In the genomic region with DNA sequence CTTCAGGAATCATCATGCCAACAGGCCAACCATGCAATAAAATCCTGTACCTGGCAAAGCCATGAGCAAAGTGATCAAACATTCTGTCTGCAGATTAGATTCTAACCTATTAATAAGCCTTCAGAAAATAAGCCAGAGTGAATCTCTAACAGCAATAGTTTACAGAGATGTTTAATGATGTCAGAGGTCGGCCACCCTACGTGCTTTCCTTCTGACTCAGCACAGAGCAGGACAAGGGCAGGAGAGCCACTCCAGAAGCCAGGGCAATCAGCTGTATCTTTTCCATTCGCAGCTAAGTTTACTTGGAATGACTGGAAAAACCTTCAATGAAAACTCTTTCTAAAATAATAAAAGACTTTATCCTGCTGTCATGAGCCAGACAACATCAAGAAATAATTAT, we compare ENCODE assay signal across 3 cellular contexts.
TF ChIP-seq lines count a peak whose summit lies in the region.

No MANE protein-coding gene starts in this region.

TF ChIP-seq in liver, 16 proteins besides CTCF, POLR2A, EP300 and RAD21:
- no peak for TF ChIP-seq RXRA (IDR thresholded peaks at IDR 0.05)
- TF ChIP-seq NR2F2 (IDR thresholded peaks at IDR 0.05), result peak; percentile 53
- peak in 1 of 2 donors; percentile 69 for TF ChIP-seq JUND (IDR thresholded peaks at IDR 0.05)

TF ChIP-seq in HepG2, 621 proteins besides CTCF, POLR2A, EP300 and RAD21:
- no peak for TF ChIP-seq ELF1 (CRISPR knock-in tag; IDR thresholded peaks at IDR 0.05)
- TF ChIP-seq, protein P1, sequence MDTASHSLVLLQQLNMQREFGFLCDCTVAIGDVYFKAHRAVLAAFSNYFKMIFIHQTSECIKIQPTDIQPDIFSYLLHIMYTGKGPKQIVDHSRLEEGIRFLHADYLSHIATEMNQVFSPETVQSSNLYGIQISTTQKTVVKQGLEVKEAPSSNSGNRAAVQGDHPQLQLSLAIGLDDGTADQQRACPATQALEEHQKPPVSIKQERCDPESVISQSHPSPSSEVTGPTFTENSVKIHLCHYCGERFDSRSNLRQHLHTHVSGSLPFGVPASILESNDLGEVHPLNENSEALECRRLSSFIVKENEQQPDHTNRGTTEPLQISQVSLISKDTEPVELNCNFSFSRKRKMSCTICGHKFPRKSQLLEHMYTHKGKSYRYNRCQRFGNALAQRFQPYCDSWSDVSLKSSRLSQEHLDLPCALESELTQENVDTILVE (CRISPR knock-in tag; IDR thresholded peaks at IDR 0.05), result no peak

TF ChIP-seq in endothelial cell of umbilical vein, 7 proteins besides CTCF, POLR2A, EP300 and RAD21:
- TF ChIP-seq MYC (IDR thresholded peaks at IDR 0.05; ENCODE audit: low read depth, low read length), result no peak
- TF ChIP-seq, protein P2, sequence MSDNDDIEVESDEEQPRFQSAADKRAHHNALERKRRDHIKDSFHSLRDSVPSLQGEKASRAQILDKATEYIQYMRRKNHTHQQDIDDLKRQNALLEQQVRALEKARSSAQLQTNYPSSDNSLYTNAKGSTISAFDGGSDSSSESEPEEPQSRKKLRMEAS (IDR thresholded peaks at IDR 0.05; ENCODE audit: insufficient read depth, insufficient read length), result no peak
- peak; percentile 69 for TF ChIP-seq FOS (IDR thresholded peaks at IDR 0.05; ENCODE audit: borderline replicate concordance, insufficient read depth, low read length)
- no peak for TF ChIP-seq EZH2 (IDR thresholded peaks at IDR 0.05; ENCODE audit: borderline replicate concordance, low read depth, low read length, severe bottlenecking)
- no peak for TF ChIP-seq POLR2AphosphoS5 (IDR thresholded peaks at IDR 0.05; ENCODE audit: insufficient read depth, low read depth, low read length)
- peak; percentile 67 for TF ChIP-seq JUN (IDR thresholded peaks at IDR 0.05; ENCODE audit: borderline replicate concordance, insufficient read depth, insufficient read length, low read depth)
